In genomic region chr4:6021831-6022606, GRCh38 we compare ENCODE assay signal across 28 cellular contexts. TPM values are rescaled to one million over a fixed set of nuclear protein-coding genes. Genes with fewer than 3 reads are reported as not detected.
"Had no signal": no experiment of that assay in that cellular context is flagged by ENCODE, and none has a peak within 500 bp of the region (broad histone marks: within the 10 kb centered on the region; RNA-seq: fewer than 3 reads in every experiment).

No MANE protein-coding gene starts in this region.

- H3K9me3 Mint-ChIP-seq: central memory CD8-positive, alpha-beta T cell; nephron had no signal

- H3K4me1 ChIP-seq: adrenal gland, ascending aorta, colonic mucosa, gastrocnemius medialis, parathyroid adenoma, right lobe of liver, upper lobe of right lung had no signal

- H3K36me3 ChIP-seq: adrenal gland, ascending aorta, colonic mucosa, esophagus squamous epithelium, gastrocnemius medialis, right lobe of liver, upper lobe of right lung had no signal

- DNase-seq: activated CD4-positive, alpha-beta T cell treated with anti-CD3 and anti-CD28 coated beads for 1 hour; activated CD4-positive, alpha-beta T cell treated with anti-CD3 and anti-CD28 coated beads, Interleukin-2, amount 50 U/mL, for 1 hour; activated CD8-positive, alpha-beta T cell treated with anti-CD3 and anti-CD28 coated beads, Interleukin-2, amount 10 ng/mL, durations not matched to agents 7 days and 5 days; activated naive CD4-positive, alpha-beta T cell; activated T-cell treated with anti-CD3 and anti-CD28 coated beads, Interleukin-2, amount 50 U/mL, for 1 hour; adrenal gland; colonic mucosa; esophagus squamous epithelium; gastrocnemius medialis; head of caudate nucleus; hypothalamus; left ventricle myocardium superior; mammary epithelial cell; midbrain; nucleus accumbens; right lobe of liver; stimulated activated CD4-positive, alpha-beta T cell treated with anti-CD3 and anti-CD28 coated beads, Interleukin-2, amount 100 ng/mL, for 24 hours; stimulated activated naive CD4-positive, alpha-beta T cell; T-helper 1 cell; T-helper 9 cell; upper lobe of right lung had no signal

- ATAC-seq: activated CD8-positive, alpha-beta T cell treated with anti-CD3 and anti-CD28 coated beads, Interleukin-2, amount 10 ng/mL, durations not matched to agents 7 days and 5 days; gastrocnemius medialis; left ventricle myocardium superior; right lobe of liver; upper lobe of right lung had no signal

- H3K36me3 Mint-ChIP-seq: activated naive CD8-positive, alpha-beta T cell had no signal

- H3K27ac Mint-ChIP-seq: activated CD8-positive, alpha-beta T cell treated with anti-CD3 and anti-CD28 coated beads, Interleukin-2, amount 10 ng/mL, durations not matched to agents 7 days and 5 days; activated naive CD8-positive, alpha-beta T cell; nephron had no signal

- H3K27me3 ChIP-seq: ascending aorta, colonic mucosa, dorsolateral prefrontal cortex, right lobe of liver had no signal

- H3K4me3 ChIP-seq: adrenal gland, ascending aorta, colonic mucosa, dorsolateral prefrontal cortex, esophagus squamous epithelium, gastrocnemius medialis, right lobe of liver, skin epidermis, upper lobe of right lung had no signal

- H2AFZ ChIP-seq: parathyroid adenoma had no signal

- H3K27me3 Mint-ChIP-seq: central memory CD8-positive, alpha-beta T cell had no signal

- H3K9ac ChIP-seq: parathyroid adenoma had no signal

- H3K4me3 Mint-ChIP-seq: activated CD8-positive, alpha-beta T cell treated with anti-CD3 and anti-CD28 coated beads, Interleukin-2, amount 10 ng/mL, durations not matched to agents 7 days and 5 days; activated naive CD8-positive, alpha-beta T cell; central memory CD8-positive, alpha-beta T cell; nephron had no signal

- H3K9me3 ChIP-seq: adrenal gland, ascending aorta, colonic mucosa, esophagus squamous epithelium, gastrocnemius medialis, right lobe of liver, upper lobe of right lung had no signal

- H3K27ac ChIP-seq: adrenal gland, ascending aorta, colonic mucosa, dorsolateral prefrontal cortex, esophagus squamous epithelium, gastrocnemius medialis, parathyroid adenoma, right lobe of liver, skin epidermis, upper lobe of right lung had no signal

RNA-seq across cellular contexts. Expression of gene C4orf50, which starts 3.8 kb away (rescaled TPM):
- total RNA-seq: ascending aorta, mammary epithelial cell had no signal
- polyA plus RNA-seq: mammary epithelial cell had no signal
